ENCODE assay signal across 13 cellular contexts in genomic region chr5:172731286-172732073, GRCh38. TPM values are rescaled to one million over a fixed set of nuclear protein-coding genes. Genes with fewer than 3 reads are reported as not detected.
DNase-seq lines count a peak whose midpoint lies in the region; ATAC-seq and TF ChIP-seq lines count a peak whose summit lies in the region.
"Had no signal": no experiment of that assay in that cellular context is flagged by ENCODE, and none has a peak within 500 bp of the region (broad histone marks: within the 10 kb centered on the region; RNA-seq: fewer than 3 reads in every experiment).

No MANE protein-coding gene starts in this region.

- ATAC-seq in naive thymus-derived CD4-positive, alpha-beta T cell, result peak; percentile 24
- ATAC-seq in HG02852 (IDR thresholded peaks at IDR 0.05; ENCODE audit: unreplicated experiment), result no peak
- no peak for ATAC-seq in activated naive CD8-positive, alpha-beta T cell treated with anti-CD3 and anti-CD28 coated beads, Interleukin-2, amount 50 U/mL, for 24 hours

- H3K27me3 Mint-ChIP-seq in naive thymus-derived CD4-positive, alpha-beta T cell, result no peaks in the 10 kb centered on the region
- H3K27me3 Mint-ChIP-seq in activated naive CD8-positive, alpha-beta T cell treated with anti-CD3 and anti-CD28 coated beads, Interleukin-2, amount 50 U/mL, for 24 hours, result no peaks in the 10 kb centered on the region
- H3K27me3 Mint-ChIP-seq: B cell had no signal

- H3K36me3 Mint-ChIP-seq in naive thymus-derived CD4-positive, alpha-beta T cell, result no peaks in the 10 kb centered on the region
- H3K36me3 Mint-ChIP-seq in activated naive CD8-positive, alpha-beta T cell treated with anti-CD3 and anti-CD28 coated beads, Interleukin-2, amount 50 U/mL, for 24 hours (ENCODE audit: low read depth), result no peaks in the 10 kb centered on the region

- no peaks in the 10 kb centered on the region for H3K27me3 ChIP-seq in naive thymus-derived CD4-positive, alpha-beta T cell (ENCODE audit: control insufficient read depth in 2 of 2, insufficient read depth in 2 of 2, low read length in 2 of 2)

- peak overlapping the region in 1 of 9 donors; percentile 32 for H3K27ac Mint-ChIP-seq in naive thymus-derived CD4-positive, alpha-beta T cell
- no peak overlapping the region for H3K27ac Mint-ChIP-seq in activated naive CD8-positive, alpha-beta T cell treated with anti-CD3 and anti-CD28 coated beads, Interleukin-2, amount 50 U/mL, for 24 hours
- H3K27ac Mint-ChIP-seq: B cell; T-helper 1 cell treated with Interleukin-12 subunit alpha and Interleukin-12 subunit beta and Interleukin-4 antibody, amounts not matched to agents 30 μg/mL and 1 μg/mL, for 36 hours had no signal

- DNase-seq in A172 (ENCODE audit: low spot score), result peak; percentile 80
- peak; percentile 76 for DNase-seq in LNCaP clone FGC (ENCODE audit: low read depth)
- peak; percentile 76 for DNase-seq in epithelial cell of prostate (ENCODE audit: low read depth, low spot score)
- no peak for DNase-seq in naive thymus-derived CD4-positive, alpha-beta T cell
- no peak for DNase-seq in GM19240 (ENCODE audit: insufficient read length, low spot score)
- DNase-seq in activated naive CD8-positive, alpha-beta T cell treated with anti-CD3 and anti-CD28 coated beads, Interleukin-2, amount 50 U/mL, for 24 hours, result no peak
- no peak for DNase-seq in activated T-cell treated with anti-CD3 and anti-CD28 coated beads, Interleukin-2, amount 50 U/mL, for 1 hour
- DNase-seq: activated gamma-delta T cell, H7, NCI-H446 had no signal

- H3K4me3 ChIP-seq in LNCaP clone FGC (ENCODE audit: low read depth, low read length), result no peak overlapping the region
- H3K4me3 ChIP-seq in naive thymus-derived CD4-positive, alpha-beta T cell (ENCODE audit: low read length), result no peak overlapping the region

- intact Hi-C loops in naive thymus-derived CD4-positive, alpha-beta T cell (cut with micrococcal nuclease), result no loop called here

- no peaks in the 10 kb centered on the region for H3K4me1 Mint-ChIP-seq in naive thymus-derived CD4-positive, alpha-beta T cell
- H3K4me1 Mint-ChIP-seq in activated naive CD8-positive, alpha-beta T cell treated with anti-CD3 and anti-CD28 coated beads, Interleukin-2, amount 50 U/mL, for 24 hours, result no peaks in the 10 kb centered on the region
- H3K4me1 Mint-ChIP-seq: B cell had no signal

- CTCF ChIA-PET in naive thymus-derived CD4-positive, alpha-beta T cell (lab: Charles Lee), result no interaction called here

- H3K9me3 ChIP-seq in naive thymus-derived CD4-positive, alpha-beta T cell (ENCODE audit: control insufficient read depth in 2 of 3, low read length in 3 of 3), result no peaks in the 10 kb centered on the region

- no peaks in the 10 kb centered on the region for H3K4me1 ChIP-seq in naive thymus-derived CD4-positive, alpha-beta T cell (ENCODE audit: control insufficient read depth in 2 of 2, insufficient read depth in 2 of 2, low read length in 2 of 2)

- POLR2A ChIA-PET in naive thymus-derived CD4-positive, alpha-beta T cell (lab: Charles Lee), result interaction anchor here (1.0 kb wide), 1 partner anchor 41 kb away, joined by 3 read pairs; no protein-coding TSS in a partner anchor

- TF ChIP-seq CTCF in LNCaP clone FGC (IDR thresholded peaks at IDR 0.05; ENCODE audit: control insufficient read depth, extremely low read depth, insufficient read depth), result no peak

- no peak overlapping the region for H3K4me3 Mint-ChIP-seq in naive thymus-derived CD4-positive, alpha-beta T cell
- no peak overlapping the region for H3K4me3 Mint-ChIP-seq in activated naive CD8-positive, alpha-beta T cell treated with anti-CD3 and anti-CD28 coated beads, Interleukin-2, amount 50 U/mL, for 24 hours
- H3K4me3 Mint-ChIP-seq: B cell; T-helper 1 cell treated with Interleukin-12 subunit alpha and Interleukin-12 subunit beta and Interleukin-4 antibody, amounts not matched to agents 30 μg/mL and 1 μg/mL, for 36 hours had no signal

- no peaks in the 10 kb centered on the region for H3K9me3 Mint-ChIP-seq in naive thymus-derived CD4-positive, alpha-beta T cell
- no peaks in the 10 kb centered on the region for H3K9me3 Mint-ChIP-seq in activated naive CD8-positive, alpha-beta T cell treated with anti-CD3 and anti-CD28 coated beads, Interleukin-2, amount 50 U/mL, for 24 hours
- H3K9me3 Mint-ChIP-seq: T-helper 1 cell treated with Interleukin-12 subunit alpha and Interleukin-12 subunit beta and Interleukin-4 antibody, amounts not matched to agents 30 μg/mL and 1 μg/mL, for 36 hours had no signal

- H3K36me3 ChIP-seq in naive thymus-derived CD4-positive, alpha-beta T cell (ENCODE audit: control insufficient read depth in 2 of 3, insufficient read depth in 3 of 3, low read length in 3 of 3), result no peaks in the 10 kb centered on the region

- peak overlapping the region; percentile 98 for H3K27ac ChIP-seq in epithelial cell of prostate
- no peak overlapping the region for H3K27ac ChIP-seq in naive thymus-derived CD4-positive, alpha-beta T cell (ENCODE audit: low read depth, low read length)

RNA-seq across cellular contexts. Expression of gene DUSP1, which starts 39.5 kb away (rescaled TPM):
- total RNA-seq in A172 (2014; rRNA removed; shearing (Covaris generic)), result 42.5 and 58.2 TPM in 2 replicates
- 1,000 to 10,000 TPM in 2 of 5 experiments, 10 to 100 TPM in 2, 1 to 10 TPM in 1; 5.4 to 2,522 (median 40.7) TPM for total RNA-seq in naive thymus-derived CD4-positive, alpha-beta T cell
- 10 to 100 TPM; 53.5 to 81.3 TPM for polyA plus RNA-seq in naive thymus-derived CD4-positive, alpha-beta T cell

Comparison
In these comparisons a context has a peak if more than half of its experiments do, and no peak if none do; other contexts are left out.
1. DNase-seq: peak in A172 (single experiment), LNCaP clone FGC (single experiment) and epithelial cell of prostate (single experiment); none in naive thymus-derived CD4-positive, alpha-beta T cell (0 of 9), GM19240 (single experiment), activated naive CD8-positive, alpha-beta T cell treated with anti-CD3 and anti-CD28 coated beads, Interleukin-2, amount 50 U/mL, for 24 hours (single experiment) and activated T-cell treated with anti-CD3 and anti-CD28 coated beads, Interleukin-2, amount 50 U/mL, for 1 hour (single experiment).